Comparison of ENCODE assay signal across 2 cellular contexts in genomic region chr19:35595026-35595425, GRCh38. TPM values are rescaled to one million over a fixed set of nuclear protein-coding genes. Genes with fewer than 3 reads are reported as not detected.
"Had no signal": no experiment of that assay in that cellular context is flagged by ENCODE, and none has a peak within 500 bp of the region (broad histone marks: within the 10 kb centered on the region; RNA-seq: fewer than 3 reads in every experiment).

No MANE protein-coding gene starts in this region.

RNA-seq across cellular contexts. Expression of gene PMIS2, which starts 9.1 kb away (rescaled TPM):
- total RNA-seq: G401, GM12878 had no signal
- polyA plus RNA-seq: GM12878 had no signal

RNA-seq across cellular contexts. Expression of gene ATP4A, which starts 31.6 kb away (rescaled TPM):
- total RNA-seq: G401 had no signal

RNA-seq across cellular contexts. Expression of gene ETV2, which starts 46.5 kb away (rescaled TPM):
- total RNA-seq: G401 had no signal
